In genomic region chr11:64015935-64016468, GRCh38 we compare ENCODE assay signal across 22 cellular contexts. TPM values are rescaled to one million over a fixed set of nuclear protein-coding genes. Genes with fewer than 3 reads are reported as not detected.
"Had no signal": no experiment of that assay in that cellular context is flagged by ENCODE, and none has a peak within 500 bp of the region (broad histone marks: within the 10 kb centered on the region; RNA-seq: fewer than 3 reads in every experiment).

No MANE protein-coding gene starts in this region.

- H3K27ac ChIP-seq: colonic mucosa, dorsolateral prefrontal cortex, esophagus muscularis mucosa, left ventricle myocardium inferior, sigmoid colon, upper lobe of right lung had no signal

- DNase-seq: activated B cell treated with CpG ODN at 0.5 μM for 24 hours; activated CD4-positive, alpha-beta T cell treated with anti-CD3 and anti-CD28 coated beads for 36 hours; activated CD4-positive, alpha-beta T cell treated with anti-CD3 and anti-CD28 coated beads, Interleukin-2, amount 50 U/mL, for 48 hours; activated naive CD4-positive, alpha-beta T cell treated with anti-CD3 and anti-CD28 coated beads for 36 hours; activated naive CD8-positive, alpha-beta T cell treated with anti-CD3 and anti-CD28 coated beads, Interleukin-2, amount 10 ng/mL, durations not matched to agents 7 days and 5 days; activated T-cell treated with anti-CD3 and anti-CD28 coated beads, Interleukin-2, amount 50 U/mL, for 48 hours; amniotic stem cell; colonic mucosa; dorsolateral prefrontal cortex; effector memory CD8-positive, alpha-beta T cell; hippocampal formation; left ventricle myocardium inferior; naive thymus-derived CD4-positive, alpha-beta T cell; sigmoid colon; stimulated activated CD4-positive, alpha-beta T cell treated with anti-CD3 and anti-CD28 coated beads, Interleukin-4, amount 100 ng/mL, for 1 hour; stimulated activated naive CD8-positive, alpha-beta T cell treated with anti-CD3 and anti-CD28 coated beads, Interleukin-15, Interleukin-2, amounts not matched to agents 100 U/mL and 50 U/mL, for 24 hours; upper lobe of right lung had no signal

- H3K4me3 ChIP-seq: colonic mucosa, dorsolateral prefrontal cortex, esophagus muscularis mucosa, left ventricle myocardium inferior, sigmoid colon, smooth muscle cell, upper lobe of right lung had no signal

- H3K4me1 ChIP-seq: colonic mucosa, sigmoid colon, upper lobe of right lung had no signal

- H3K36me3 Mint-ChIP-seq: activated naive CD8-positive, alpha-beta T cell treated with anti-CD3 and anti-CD28 coated beads, Interleukin-2, amount 10 ng/mL, durations not matched to agents 7 days and 5 days had no signal

- ATAC-seq: activated CD4-positive, alpha-beta T cell treated with anti-CD3 and anti-CD28 coated beads for 36 hours; effector memory CD8-positive, alpha-beta T cell; naive thymus-derived CD4-positive, alpha-beta T cell; stimulated activated naive CD8-positive, alpha-beta T cell treated with anti-CD3 and anti-CD28 coated beads, Interleukin-15, Interleukin-2, amounts not matched to agents 100 U/mL and 50 U/mL, for 24 hours; upper lobe of right lung had no signal

- H3K4me1 Mint-ChIP-seq: activated B cell treated with CpG ODN at 0.5 μM for 24 hours; activated CD4-positive, alpha-beta T cell treated with anti-CD3 and anti-CD28 coated beads for 36 hours; activated naive CD8-positive, alpha-beta T cell treated with anti-CD3 and anti-CD28 coated beads, Interleukin-2, amount 10 ng/mL, durations not matched to agents 7 days and 5 days had no signal

- H3K27me3 Mint-ChIP-seq: activated B cell treated with CpG ODN at 0.5 μM for 24 hours; activated CD4-positive, alpha-beta T cell treated with anti-CD3 and anti-CD28 coated beads for 36 hours; activated naive CD8-positive, alpha-beta T cell treated with anti-CD3 and anti-CD28 coated beads, Interleukin-2, amount 10 ng/mL, durations not matched to agents 7 days and 5 days; naive thymus-derived CD4-positive, alpha-beta T cell had no signal

- H3K36me3 ChIP-seq: colonic mucosa, esophagus muscularis mucosa, left ventricle myocardium inferior, sigmoid colon, upper lobe of right lung had no signal

- H3K27me3 ChIP-seq: colonic mucosa, dorsolateral prefrontal cortex, esophagus muscularis mucosa, sigmoid colon, upper lobe of right lung had no signal

- H3K9me3 ChIP-seq: colonic mucosa, esophagus muscularis mucosa, left ventricle myocardium inferior, sigmoid colon, upper lobe of right lung had no signal

- H3K9me3 Mint-ChIP-seq: activated B cell treated with CpG ODN at 0.5 μM for 24 hours; activated naive CD4-positive, alpha-beta T cell treated with anti-CD3 and anti-CD28 coated beads for 36 hours; neural crest cell had no signal

- H3K27ac Mint-ChIP-seq: activated B cell treated with CpG ODN at 0.5 μM for 24 hours; activated CD4-positive, alpha-beta T cell treated with anti-CD3 and anti-CD28 coated beads for 36 hours; activated naive CD4-positive, alpha-beta T cell treated with anti-CD3 and anti-CD28 coated beads for 36 hours; activated naive CD8-positive, alpha-beta T cell treated with anti-CD3 and anti-CD28 coated beads, Interleukin-2, amount 10 ng/mL, durations not matched to agents 7 days and 5 days; effector memory CD8-positive, alpha-beta T cell; naive thymus-derived CD4-positive, alpha-beta T cell had no signal

- H3K4me3 Mint-ChIP-seq: activated B cell treated with CpG ODN at 0.5 μM for 24 hours; activated CD4-positive, alpha-beta T cell treated with anti-CD3 and anti-CD28 coated beads for 36 hours; activated naive CD4-positive, alpha-beta T cell treated with anti-CD3 and anti-CD28 coated beads for 36 hours; activated naive CD8-positive, alpha-beta T cell treated with anti-CD3 and anti-CD28 coated beads, Interleukin-2, amount 10 ng/mL, durations not matched to agents 7 days and 5 days; effector memory CD8-positive, alpha-beta T cell; naive thymus-derived CD4-positive, alpha-beta T cell; neural crest cell had no signal

RNA-seq across cellular contexts. Expression of gene FLRT1, which starts 19.7 kb away (rescaled TPM):
- total RNA-seq: activated B cell treated with CpG ODN at 0.5 μM for 24 hours; activated naive CD8-positive, alpha-beta T cell treated with anti-CD3 and anti-CD28 coated beads, Interleukin-2, amount 10 ng/mL, durations not matched to agents 7 days and 5 days; endothelial cell of umbilical vein; lung microvascular endothelial cell; naive thymus-derived CD4-positive, alpha-beta T cell; upper lobe of right lung had no signal
- polyA plus RNA-seq: endothelial cell of umbilical vein had no signal
